ENCODE assay signal across 18 cellular contexts in the genomic region with DNA sequence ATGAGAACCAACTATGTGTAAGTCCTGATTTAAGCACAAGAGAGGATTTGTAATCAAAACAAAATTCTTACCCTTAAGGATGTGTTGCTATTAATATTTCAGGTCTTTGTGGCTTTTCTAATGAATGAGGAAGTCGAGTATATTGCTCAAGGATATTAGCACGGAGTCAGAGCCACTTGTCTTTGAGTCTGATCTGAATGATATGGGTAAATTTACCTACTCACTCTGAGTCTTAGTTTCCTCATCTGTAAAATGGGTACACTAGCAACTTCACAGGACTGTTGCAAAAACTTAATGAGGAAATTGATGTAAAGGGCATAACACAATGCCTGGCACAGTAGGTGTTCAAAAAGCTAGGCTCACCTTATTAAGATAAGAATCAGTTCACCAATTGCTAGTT. TPM values are rescaled to one million over a fixed set of nuclear protein-coding genes. Genes with fewer than 3 reads are reported as not detected.
A peak's percentile ranks its signal among the peaks of the same experiment; 100 is the strongest.
DNase-seq lines count a peak whose midpoint lies in the region; ATAC-seq and TF ChIP-seq lines count a peak whose summit lies in the region.
"Had no signal": no experiment of that assay in that cellular context is flagged by ENCODE, and none has a peak within 500 bp of the region (broad histone marks: within the 10 kb centered on the region; RNA-seq: fewer than 3 reads in every experiment).

No MANE protein-coding gene starts in this region.

- H3K4me3 Mint-ChIP-seq in CD14-positive monocyte (peak overlapping the region in 1 of 2 donors; percentile 15), osteocyte (ENCODE audit: unreplicated experiment) (no peak overlapping the region)

- H3K4me3 ChIP-seq in left lung (no peak overlapping the region), gastrocnemius medialis (no peak overlapping the region)
- H3K4me3 ChIP-seq: A549, Peyer's patch, SK-N-MC had no signal

- in situ Hi-C loops in gastrocnemius medialis (cut with MboI; ENCODE audit: low sequenced_read_pairs in 4 of 4): no loop called here

- ATAC-seq in left lung: peak; percentile 35
- no peak for ATAC-seq in gastrocnemius medialis
- ATAC-seq: A549 had no signal

- H3K36me3 Mint-ChIP-seq in CD14-positive monocyte: no peaks in the 10 kb centered on the region
- no peaks in the 10 kb centered on the region for H3K36me3 Mint-ChIP-seq in osteocyte (ENCODE audit: unreplicated experiment)

- no peaks in the 10 kb centered on the region for H3K9me3 ChIP-seq in left lung
- no peaks in the 10 kb centered on the region for H3K9me3 ChIP-seq in gastrocnemius medialis
- H3K9me3 ChIP-seq: A549 had no signal

- H3K27me3 Mint-ChIP-seq in CD14-positive monocyte (ENCODE audit: low read depth in 3 of 3) (peaks cover 0 to 4% (median 1%) of the 10 kb centered on the region in 3 donors), osteocyte (ENCODE audit: unreplicated experiment) (no peaks in the 10 kb centered on the region)

- H3K9me3 Mint-ChIP-seq in CD14-positive monocyte: peaks cover 4 to 21% (median 12%) of the 10 kb centered on the region in 7 donors
- no peaks in the 10 kb centered on the region for H3K9me3 Mint-ChIP-seq in osteocyte (ENCODE audit: unreplicated experiment)

- H3K27ac ChIP-seq in left lung (no peak overlapping the region), gastrocnemius medialis (no peak overlapping the region)
- H3K27ac ChIP-seq: A549, KMS-11, Peyer's patch, SK-N-MC had no signal

- peaks cover 22% of the 10 kb centered on the region for H3K4me1 Mint-ChIP-seq in CD14-positive monocyte
- H3K4me1 Mint-ChIP-seq in osteocyte (ENCODE audit: unreplicated experiment): peaks cover 10% of the 10 kb centered on the region

- no peak for TF ChIP-seq POLR2A in gastrocnemius medialis (IDR thresholded peaks at IDR 0.05)

- intact Hi-C loops in CD14-positive monocyte (cut with micrococcal nuclease): no loop called here
- intact Hi-C loops in left lung (cut with DNase I): no loop called here
- intact Hi-C loops in gastrocnemius medialis (cut with DNase I; ENCODE audit: low total_unique reads): no loop called here

- TF ChIP-seq CTCF in CD14-positive monocyte (IDR thresholded peaks at IDR 0.05) (no peak), left lung (IDR thresholded peaks at IDR 0.05) (no peak), osteocyte (IDR thresholded peaks at IDR 0.05) (no peak), gastrocnemius medialis (IDR thresholded peaks at IDR 0.05 in 4 of 5, conservative IDR thresholded peaks at IDR 0.05 in 1 of 5) (no peak)

- H3K27ac Mint-ChIP-seq in CD14-positive monocyte (peak overlapping the region in 4 of 7 donors; percentile 12 to 59 (median 30)), osteocyte (ENCODE audit: unreplicated experiment) (no peak overlapping the region)

- H3K36me3 ChIP-seq in left lung (no peaks in the 10 kb centered on the region), gastrocnemius medialis (no peaks in the 10 kb centered on the region)
- H3K36me3 ChIP-seq: Peyer's patch had no signal

- H3K4me1 ChIP-seq in left lung (no peaks in the 10 kb centered on the region), gastrocnemius medialis (no peaks in the 10 kb centered on the region)
- H3K4me1 ChIP-seq: A549, Peyer's patch had no signal

- H3K27me3 ChIP-seq in left lung: no peaks in the 10 kb centered on the region
- H3K27me3 ChIP-seq in gastrocnemius medialis: no peaks in the 10 kb centered on the region
- H3K27me3 ChIP-seq: Peyer's patch had no signal

- DNase-seq in CD14-positive monocyte (ENCODE audit: low spot score) (no peak), M059J (ENCODE audit: low read depth) (peak; percentile 18), NOMO-1 treated with dmso at 0.1 percent for 144 hours (lab: John Stamatoyannopoulos, UW; ENCODE audit: unreplicated experiment) (peak; percentile 6), left lung (no peak), osteocyte (ENCODE audit: extremely low spot score, unreplicated experiment) (no peak), gastrocnemius medialis (no peak), NCI-H1436 treated with DMSO at 0.1 percent for 48 hours (lab: John Stamatoyannopoulos, UW) (no peak)
- DNase-seq: C1 segment of cervical spinal cord, DMS79 treated with DMSO at 0.1 percent for 48 hours, GOT3, NCI-H187 treated with DMSO at 0.1 percent for 48 hours, NCI-H2227 treated with DMSO at 0.1 percent for 48 hours, NCI-H510A treated with DMSO at 0.1 percent for 48 hours, NCI-H774, Peyer's patch had no signal

RNA-seq across cellular contexts. Expression of a gene that starts 30.0 kb away (rescaled TPM):
- polyA plus RNA-seq in CD14-positive monocyte: 10 to 100 TPM; 24.3 to 71.8 TPM
- total RNA-seq in M059J (2014; rRNA removed; shearing (Covaris generic)): 106 and 142 TPM in 2 replicates
- 100 to 1,000 TPM; 162 to 195 TPM for total RNA-seq in left lung
- 290 and 308 TPM in 2 replicates for total RNA-seq in osteocyte
- total RNA-seq in gastrocnemius medialis: 100 to 1,000 TPM; 283 to 425 (median 344) TPM

Comparison
In these comparisons a context has a peak if more than half of its experiments do, and no peak if none do; other contexts are left out.
1. DNase-seq: peak in M059J (single experiment) and NOMO-1 treated with dmso at 0.1 percent for 144 hours (single experiment); none in CD14-positive monocyte (single experiment), left lung (0 of 2), osteocyte (single experiment), gastrocnemius medialis (0 of 2) and NCI-H1436 treated with DMSO at 0.1 percent for 48 hours (single experiment).